In the genomic region with DNA sequence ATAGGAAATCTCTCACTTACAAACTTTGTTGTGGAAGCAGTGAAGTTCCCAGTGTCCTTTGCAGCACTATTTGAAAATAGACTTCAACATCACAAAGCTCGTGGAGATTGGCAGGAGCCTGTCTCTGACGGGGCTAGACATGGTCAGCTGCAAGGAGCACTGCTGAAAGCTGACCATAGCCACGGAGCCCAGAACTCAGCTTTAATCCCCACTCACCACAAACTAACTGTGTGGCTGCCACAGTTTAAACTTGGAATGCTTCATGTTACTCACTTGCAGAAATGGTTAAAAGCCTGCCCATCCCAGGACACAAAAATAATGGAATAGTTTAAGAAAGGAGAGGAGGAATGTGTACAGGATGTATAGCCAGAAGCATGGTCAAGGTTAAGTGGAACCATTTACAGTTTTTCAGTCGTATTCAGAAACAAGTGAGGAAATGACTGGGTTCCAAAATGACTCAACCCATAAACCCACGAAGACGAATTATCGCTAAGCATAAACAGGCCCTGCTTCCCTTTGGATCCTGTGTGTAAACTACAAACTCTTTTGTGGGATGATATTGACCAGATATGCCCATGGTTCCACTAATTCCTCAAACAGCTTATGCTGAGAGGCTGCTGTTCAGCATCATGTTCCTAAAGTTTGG, we compare ENCODE assay signal across 1 cellular context.
A peak's percentile ranks its signal among the peaks of the same experiment; 100 is the strongest.
TF ChIP-seq lines count a peak whose summit lies in the region.

No MANE protein-coding gene starts in this region.

TF ChIP-seq in endothelial cell of umbilical vein, 7 proteins besides CTCF, POLR2A, EP300 and RAD21:
- TF ChIP-seq POLR2AphosphoS5 (IDR thresholded peaks at IDR 0.05; ENCODE audit: insufficient read depth, low read depth, low read length): no peak
- TF ChIP-seq MYC (IDR thresholded peaks at IDR 0.05; ENCODE audit: low read depth, low read length): no peak
- TF ChIP-seq FOS (IDR thresholded peaks at IDR 0.05; ENCODE audit: borderline replicate concordance, insufficient read depth, low read length): peak; percentile 89
- TF ChIP-seq JUN (IDR thresholded peaks at IDR 0.05; ENCODE audit: borderline replicate concordance, insufficient read depth, insufficient read length, low read depth): peak; percentile 79
- TF ChIP-seq, protein P1, sequence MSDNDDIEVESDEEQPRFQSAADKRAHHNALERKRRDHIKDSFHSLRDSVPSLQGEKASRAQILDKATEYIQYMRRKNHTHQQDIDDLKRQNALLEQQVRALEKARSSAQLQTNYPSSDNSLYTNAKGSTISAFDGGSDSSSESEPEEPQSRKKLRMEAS (IDR thresholded peaks at IDR 0.05; ENCODE audit: insufficient read depth, insufficient read length): no peak
- no peak for TF ChIP-seq EZH2 (IDR thresholded peaks at IDR 0.05; ENCODE audit: borderline replicate concordance, low read depth, low read length, severe bottlenecking)
- peak; percentile 56 for TF ChIP-seq GATA2 (IDR thresholded peaks at IDR 0.05; ENCODE audit: insufficient read depth, insufficient read length, low read depth, low read length)
